In genomic region chr10:129693382-129693781, GRCh38 we compare ENCODE assay signal across 35 cellular contexts.
"Had no signal": no experiment of that assay in that cellular context is flagged by ENCODE, and none has a peak within 500 bp of the region (broad histone marks: within the 10 kb centered on the region; RNA-seq: fewer than 3 reads in every experiment).

No MANE protein-coding gene starts in this region.

- H3K27me3 ChIP-seq: adrenal gland, body of pancreas, brain microvascular endothelial cell, breast epithelium had no signal

- DNase-seq: activated CD4-positive, alpha-beta memory T cell treated with anti-CD3 and anti-CD28 coated beads, Interleukin-2, amount 10 ng/mL, durations not matched to agents 7 days and 5 days; activated CD4-positive, alpha-beta T cell treated with anti-CD3 and anti-CD28 coated beads for 1 hour; activated CD4-positive, alpha-beta T cell treated with anti-CD3 and anti-CD28 coated beads for 36 hours; activated CD4-positive, alpha-beta T cell treated with anti-CD3 and anti-CD28 coated beads for 48 hours; activated CD4-positive, alpha-beta T cell treated with anti-CD3 and anti-CD28 coated beads, Interleukin-2, amount 10 ng/mL, durations not matched to agents 7 days and 5 days; activated CD4-positive, alpha-beta T cell treated with anti-CD3 and anti-CD28 coated beads, Interleukin-2, amount 50 U/mL, for 48 hours; activated CD4-positive, CD25-positive, alpha-beta regulatory T cell; activated CD8-positive, alpha-beta memory T cell treated with anti-CD3 and anti-CD28 coated beads for 24 hours; activated CD8-positive, alpha-beta memory T cell treated with anti-CD3 and anti-CD28 coated beads, Interleukin-2, amount 10 ng/mL, durations not matched to agents 7 days and 5 days; activated CD8-positive, alpha-beta memory T cell treated with anti-CD3 and anti-CD28 coated beads, Interleukin-2, amount 50 U/mL, for 48 hours; activated CD8-positive, alpha-beta T cell treated with anti-CD3 and anti-CD28 coated beads, Interleukin-2, amount 10 ng/mL, durations not matched to agents 7 days and 5 days; activated effector memory CD4-positive, alpha-beta T cell treated with anti-CD3 and anti-CD28 coated beads, Interleukin-2, amount 50 U/mL, for 16 hours; activated gamma-delta T cell treated with Interleukin-2 at 50 U/mL for 16 hours; activated naive CD4-positive, alpha-beta T cell; activated naive CD4-positive, alpha-beta T cell treated with anti-CD3 and anti-CD28 coated beads for 36 hours; activated naive CD4-positive, alpha-beta T cell treated with anti-CD3 and anti-CD28 coated beads, Interleukin-2, amount 50 U/mL, for 16 hours; activated naive CD8-positive, alpha-beta T cell treated with anti-CD3 and anti-CD28 coated beads for 36 hours; activated T-cell treated with anti-CD3 and anti-CD28 coated beads, Interleukin-2, amount 50 U/mL, for 24 hours; activated T-cell treated with anti-CD3 and anti-CD28 coated beads, Interleukin-2, amount 50 U/mL, for 48 hours; adrenal gland; amniotic stem cell; aorta; body of pancreas; brain microvascular endothelial cell; central memory CD4-positive, alpha-beta T cell; SW 1271; T-helper 1 cell; T-helper 2 cell; T-helper 9 cell; WERI-Rb-1 had no signal

- H3K27ac ChIP-seq: adrenal gland, brain microvascular endothelial cell, WERI-Rb-1 had no signal

- H3K4me1 Mint-ChIP-seq: activated CD4-positive, alpha-beta memory T cell treated with anti-CD3 and anti-CD28 coated beads, Interleukin-2, amount 10 ng/mL, durations not matched to agents 7 days and 5 days; activated CD4-positive, alpha-beta T cell treated with anti-CD3 and anti-CD28 coated beads for 36 hours; activated CD4-positive, alpha-beta T cell treated with anti-CD3 and anti-CD28 coated beads, Interleukin-2, amount 10 ng/mL, durations not matched to agents 7 days and 5 days; activated CD8-positive, alpha-beta memory T cell treated with anti-CD3 and anti-CD28 coated beads, Interleukin-2, amount 10 ng/mL, durations not matched to agents 7 days and 5 days; activated naive CD8-positive, alpha-beta T cell treated with anti-CD3 and anti-CD28 coated beads for 36 hours had no signal

- H3K36me3 ChIP-seq: adrenal gland, brain microvascular endothelial cell, breast epithelium, WERI-Rb-1 had no signal

- H3K4me3 Mint-ChIP-seq: activated CD4-positive, alpha-beta memory T cell treated with anti-CD3 and anti-CD28 coated beads, Interleukin-2, amount 10 ng/mL, durations not matched to agents 7 days and 5 days; activated CD4-positive, alpha-beta T cell treated with anti-CD3 and anti-CD28 coated beads for 36 hours; activated CD4-positive, alpha-beta T cell treated with anti-CD3 and anti-CD28 coated beads, Interleukin-2, amount 10 ng/mL, durations not matched to agents 7 days and 5 days; activated CD8-positive, alpha-beta memory T cell treated with anti-CD3 and anti-CD28 coated beads, Interleukin-2, amount 10 ng/mL, durations not matched to agents 7 days and 5 days; activated CD8-positive, alpha-beta T cell treated with anti-CD3 and anti-CD28 coated beads, Interleukin-2, amount 10 ng/mL, durations not matched to agents 7 days and 5 days; activated naive CD4-positive, alpha-beta T cell treated with anti-CD3 and anti-CD28 coated beads for 36 hours; activated naive CD8-positive, alpha-beta T cell treated with anti-CD3 and anti-CD28 coated beads for 36 hours; activated T-cell treated with anti-CD3 and anti-CD28 coated beads, Interleukin-2, amount 50 U/mL, for 24 hours; T-helper 1 cell treated with Interleukin-12 subunit alpha and Interleukin-12 subunit beta and Interleukin-4 antibody, amounts not matched to agents 30 μg/mL and 1 μg/mL, for 36 hours; T-helper 2 cell treated with Interferon-gamma antibody and Interleukin-4, amounts not matched to agents 5 μg/mL and 100 μg/mL, for 36 hours; WTC11 had no signal

- H3K27me3 Mint-ChIP-seq: activated CD4-positive, alpha-beta memory T cell treated with anti-CD3 and anti-CD28 coated beads, Interleukin-2, amount 10 ng/mL, durations not matched to agents 7 days and 5 days; activated CD4-positive, alpha-beta T cell treated with anti-CD3 and anti-CD28 coated beads for 36 hours; activated CD4-positive, alpha-beta T cell treated with anti-CD3 and anti-CD28 coated beads, Interleukin-2, amount 10 ng/mL, durations not matched to agents 7 days and 5 days; activated CD8-positive, alpha-beta memory T cell treated with anti-CD3 and anti-CD28 coated beads, Interleukin-2, amount 10 ng/mL, durations not matched to agents 7 days and 5 days; activated naive CD8-positive, alpha-beta T cell treated with anti-CD3 and anti-CD28 coated beads for 36 hours; activated T-cell treated with anti-CD3 and anti-CD28 coated beads, Interleukin-2, amount 50 U/mL, for 24 hours had no signal

- H3K4me1 ChIP-seq: adrenal gland, body of pancreas had no signal

- H3K36me3 Mint-ChIP-seq: activated CD8-positive, alpha-beta memory T cell treated with anti-CD3 and anti-CD28 coated beads, Interleukin-2, amount 10 ng/mL, durations not matched to agents 7 days and 5 days; activated naive CD4-positive, alpha-beta T cell treated with anti-CD3 and anti-CD28 coated beads, Interleukin-2, amount 50 U/mL, for 72 hours; activated naive CD8-positive, alpha-beta T cell treated with anti-CD3 and anti-CD28 coated beads for 36 hours; WTC11 had no signal

- H3K27ac Mint-ChIP-seq: activated CD4-positive, alpha-beta memory T cell treated with anti-CD3 and anti-CD28 coated beads, Interleukin-2, amount 10 ng/mL, durations not matched to agents 7 days and 5 days; activated CD4-positive, alpha-beta T cell treated with anti-CD3 and anti-CD28 coated beads for 36 hours; activated CD4-positive, alpha-beta T cell treated with anti-CD3 and anti-CD28 coated beads, Interleukin-2, amount 10 ng/mL, durations not matched to agents 7 days and 5 days; activated CD8-positive, alpha-beta memory T cell treated with anti-CD3 and anti-CD28 coated beads, Interleukin-2, amount 10 ng/mL, durations not matched to agents 7 days and 5 days; activated CD8-positive, alpha-beta T cell treated with anti-CD3 and anti-CD28 coated beads, Interleukin-2, amount 10 ng/mL, durations not matched to agents 7 days and 5 days; activated naive CD4-positive, alpha-beta T cell treated with anti-CD3 and anti-CD28 coated beads for 36 hours; activated naive CD8-positive, alpha-beta T cell treated with anti-CD3 and anti-CD28 coated beads for 36 hours; activated T-cell treated with anti-CD3 and anti-CD28 coated beads, Interleukin-2, amount 50 U/mL, for 24 hours; T-helper 1 cell treated with Interleukin-12 subunit alpha and Interleukin-12 subunit beta and Interleukin-4 antibody, amounts not matched to agents 30 μg/mL and 1 μg/mL, for 36 hours; T-helper 2 cell treated with Interferon-gamma antibody and Interleukin-4, amounts not matched to agents 5 μg/mL and 100 μg/mL, for 36 hours; WTC11 had no signal

- H3K9me3 ChIP-seq: adrenal gland, body of pancreas, breast epithelium had no signal

- H3K9me3 Mint-ChIP-seq: activated CD4-positive, alpha-beta memory T cell treated with anti-CD3 and anti-CD28 coated beads, Interleukin-2, amount 10 ng/mL, durations not matched to agents 7 days and 5 days; activated CD4-positive, alpha-beta T cell treated with anti-CD3 and anti-CD28 coated beads, Interleukin-2, amount 10 ng/mL, durations not matched to agents 7 days and 5 days; activated naive CD4-positive, alpha-beta T cell treated with anti-CD3 and anti-CD28 coated beads for 36 hours; activated naive CD4-positive, alpha-beta T cell treated with anti-CD3 and anti-CD28 coated beads, Interleukin-2, amount 50 U/mL, for 72 hours; activated naive CD8-positive, alpha-beta T cell treated with anti-CD3 and anti-CD28 coated beads for 36 hours; T-helper 1 cell treated with Interleukin-12 subunit alpha and Interleukin-12 subunit beta and Interleukin-4 antibody, amounts not matched to agents 30 μg/mL and 1 μg/mL, for 36 hours; T-helper 2 cell treated with Interferon-gamma antibody and Interleukin-4, amounts not matched to agents 5 μg/mL and 100 μg/mL, for 36 hours had no signal

- H3K4me3 ChIP-seq: adrenal gland, body of pancreas, breast epithelium had no signal
